8 cellular contexts compared by ENCODE assay signal in the genomic region with DNA sequence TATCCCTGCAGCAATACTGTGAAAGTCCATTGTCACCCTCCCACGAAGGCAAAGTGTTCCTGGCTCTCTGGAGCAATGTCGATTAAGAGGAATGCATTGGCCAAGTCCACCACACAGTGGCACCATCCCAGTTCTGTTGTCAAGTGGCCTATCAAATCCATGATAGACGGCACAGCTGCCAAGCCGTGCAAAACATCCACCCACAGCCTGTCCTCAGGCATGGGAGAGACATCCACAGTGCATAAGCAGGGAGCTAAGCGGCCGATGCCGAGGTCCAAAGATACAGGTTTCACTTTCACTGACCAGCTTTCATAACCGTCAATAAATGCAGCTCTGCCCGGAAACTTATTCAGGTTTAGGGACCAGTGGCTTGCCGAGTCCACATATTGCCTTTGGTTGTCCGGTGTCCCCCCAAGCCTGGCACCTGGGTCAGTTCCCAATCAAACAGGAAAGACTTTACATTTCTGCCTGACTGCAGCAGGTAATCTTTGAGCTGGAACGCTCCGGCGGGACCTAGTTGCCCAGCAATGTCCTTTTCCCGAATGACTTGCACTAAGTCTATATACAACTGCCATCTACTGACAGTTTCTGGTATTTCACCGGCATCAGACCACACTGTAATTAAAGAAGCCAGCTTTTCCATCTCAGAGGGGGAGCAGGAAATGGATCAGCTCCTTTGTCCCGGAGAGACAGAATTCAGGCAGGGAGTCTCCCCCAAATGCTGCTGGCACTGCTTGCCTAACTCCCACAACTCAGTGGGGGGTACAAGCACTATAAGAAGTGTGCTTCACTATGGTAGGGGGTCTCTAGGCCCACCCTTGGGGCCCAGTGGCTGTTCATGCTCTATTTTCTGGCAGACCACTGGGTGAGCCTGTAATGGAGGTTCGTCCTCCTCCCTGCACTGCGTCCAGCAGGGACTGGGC. TPM values are rescaled to one million over a fixed set of nuclear protein-coding genes. Genes with fewer than 3 reads are reported as not detected.
DNase-seq lines count a peak whose midpoint lies in the region; ATAC-seq, FAIRE-seq and TF ChIP-seq lines count a peak whose summit lies in the region.

No MANE protein-coding gene starts in this region.

- H3K27me3 ChIP-seq in DND-41 (ENCODE audit: insufficient read depth, low read length, poor library complexity) (no peaks in the 10 kb centered on the region), HAP-1 (ENCODE audit: low read depth) (no peaks in the 10 kb centered on the region), heart left ventricle (no peaks in the 10 kb centered on the region), pancreas (no peaks in the 10 kb centered on the region), aorta (ENCODE audit: control insufficient read depth in 1 of 2, insufficient read depth in 2 of 2, low read length in 1 of 2) (no peaks in the 10 kb centered on the region)

- 0 to 4% (median 2%) methylated on average over 16 to 19 of the region's 19 CpGs for WGBS in heart left ventricle, 4 donors
- 1 to 2% methylated on average over 19 of the region's 19 CpGs for WGBS in pancreas, 2 donors
- WGBS in aorta, 2 donors, result 1 to 2% methylated on average over 19 of the region's 19 CpGs

- in situ Hi-C loops in HAP-1 (cut with MboI; ENCODE audit: low sequenced_read_pairs), result loop anchor here (10.0 kb wide), 1 partner anchor 221 kb away; no protein-coding TSS in a partner anchor

- peaks cover 3% of the 10 kb centered on the region for H3K9me3 ChIP-seq in DND-41 (ENCODE audit: insufficient read depth, low read length, severe bottlenecking)
- no peaks in the 10 kb centered on the region for H3K9me3 ChIP-seq in HAP-1
- no peaks in the 10 kb centered on the region for H3K9me3 ChIP-seq in heart left ventricle
- no peaks in the 10 kb centered on the region for H3K9me3 ChIP-seq in pancreas
- no peaks in the 10 kb centered on the region for H3K9me3 ChIP-seq in aorta (ENCODE audit: control insufficient read depth, low read length)

- peak overlapping the region; percentile 84 for H3K4me2 ChIP-seq in DND-41 (ENCODE audit: insufficient read depth, low read length)

- H3K4me3 ChIP-seq in DND-41 (ENCODE audit: low read depth in 1 of 2, low read length in 2 of 2) (peak overlapping the region; percentile 26 to 60; a peak in 3 of 4 replicates), HAP-1 (peak overlapping the region; percentile 32), heart left ventricle (peak overlapping the region; percentile 20 to 86 (median 67)), pancreas (peak overlapping the region; percentile 18 to 61 (median 40)), aorta (ENCODE audit: low read length in 2 of 2) (peak overlapping the region; percentile 48 to 75)

- no peak for FAIRE-seq in pancreas (lab: Jason Lieb, UNC)

- ATAC-seq in DND-41 (ENCODE audit: insufficient read depth, low read depth), result peak; percentile 89
- peak; percentile 86 to 90 (median 89) for ATAC-seq in heart left ventricle
- ATAC-seq in pancreas, result peak; percentile 81 to 97 (median 93)
- peak; percentile 92 for ATAC-seq in aorta (ENCODE audit: low FRiP score)

- H3K79me2 ChIP-seq in DND-41 (ENCODE audit: insufficient read depth, low read length), result peaks cover 28% of the 10 kb centered on the region

- peak overlapping the region; percentile 54 for H3K9ac ChIP-seq in DND-41 (ENCODE audit: low read depth, low read length)

- no peak for TF ChIP-seq POLR2A in heart left ventricle (IDR thresholded peaks at IDR 0.05)

- intact Hi-C loops in heart left ventricle (cut with DNase I) (loop anchor here in 9 of 10 donors (2.0 to 10.0 kb wide), 12 partner anchors 74 to 1171 kb away; a partner anchor contains a TSS), pancreas (cut with DNase I) (no loop called here), aorta (cut with DNase I) (loop anchor here (2.0 to 10.0 kb wide), 6 partner anchors 74 to 221 kb away; a partner anchor contains a TSS)

- TF ChIP-seq CTCF in DND-41 (IDR thresholded peaks at IDR 0.05; ENCODE audit: borderline replicate concordance, extremely low read depth, low read length, poor library complexity, severe bottlenecking) (peak; percentile 90), heart left ventricle (IDR thresholded peaks at IDR 0.05) (peak; percentile 71 to 91 (median 80)), pancreas (IDR thresholded peaks at IDR 0.05) (peak; percentile 44 to 78 (median 73))

- DNase-seq in DND-41, result peak; percentile 74
- DNase-seq in HAP-1 (ENCODE audit: low spot score in 2 of 2), result peak; percentile 79 to 83
- peak; percentile 32 for DNase-seq in NCI-H1417 treated with DMSO at 0.1 percent for 48 hours (lab: John Stamatoyannopoulos, UW)
- peak; percentile 40 for DNase-seq in T follicular helper cell (ENCODE audit: low read depth)
- peak in 55 of 56 donors; percentile 8 to 84 (median 57) for DNase-seq in amygdala (lab: John Stamatoyannopoulos, UW)
- DNase-seq in heart left ventricle, result peak; percentile 67 to 84 (median 80)
- DNase-seq in pancreas, result peak; percentile 70 to 83 (median 78)
- peak; percentile 75 to 81 for DNase-seq in aorta

- no peaks in the 10 kb centered on the region for H4K20me1 ChIP-seq in DND-41 (ENCODE audit: insufficient read depth, low read length)

- H3K4me1 ChIP-seq in DND-41 (ENCODE audit: insufficient read depth, low read length) (peaks cover 33% of the 10 kb centered on the region), HAP-1 (peaks cover 5% of the 10 kb centered on the region; the same call in 1 of the 2 replicates), heart left ventricle (peaks cover 3 to 42% (median 29%) of the 10 kb centered on the region in 12 donors), pancreas (peaks cover 6 to 9% (median 8%) of the 10 kb centered on the region in 3 donors), aorta (ENCODE audit: control insufficient read depth in 1 of 2, insufficient read depth in 2 of 2, low read length in 2 of 2) (no peaks in the 10 kb centered on the region)

- peak overlapping the region; percentile 78 for H2AFZ ChIP-seq in DND-41 (ENCODE audit: low read depth, low read length)

- H3K36me3 ChIP-seq in DND-41 (ENCODE audit: insufficient read depth, low read length) (peaks cover 11% of the 10 kb centered on the region), HAP-1 (replicated peaks) (no peaks in the 10 kb centered on the region), heart left ventricle (peaks cover 0 to 16% (median 10%) of the 10 kb centered on the region in 9 donors), pancreas (no peaks in the 10 kb centered on the region), aorta (ENCODE audit: control insufficient read depth in 1 of 2, insufficient read depth in 2 of 2, low read length in 1 of 2) (no peaks in the 10 kb centered on the region)

- H3K27ac ChIP-seq in DND-41 (ENCODE audit: low read length) (peak overlapping the region; percentile 62), heart left ventricle (peak overlapping the region; percentile 72 to 91 (median 89)), pancreas (peak overlapping the region; percentile 58 to 92 (median 82)), aorta (ENCODE audit: low read depth in 1 of 2, low read length in 2 of 2) (peak overlapping the region in 1 of 2 donors; percentile 82)

RNA-seq across cellular contexts. Expression of a gene that starts 6.3 kb away (rescaled TPM):
- total RNA-seq in heart left ventricle (1 to 10 TPM; 2.8 to 7.9 (median 5.6) TPM), pancreas (1 to 10 TPM; 1.5 to 5.0 (median 2.1) TPM), aorta (1 to 10 TPM; 4.2 to 8.6 TPM)
- polyA plus RNA-seq in heart left ventricle (1 to 10 TPM; 1.5 to 1.8 TPM), pancreas (1 to 10 TPM; 1.2 to 1.6 TPM), aorta (1 to 10 TPM in 1 of 2 donors, under 1 TPM in 1; 0.50 to 2.7 TPM)

RNA-seq across cellular contexts. Expression of a gene that starts 20.1 kb away (rescaled TPM):
- total RNA-seq in heart left ventricle, result 10 to 100 TPM in 5 of 9 donors, 1 to 10 TPM in 4; 7.5 to 22.0 (median 10.7) TPM
- 1 to 10 TPM; 3.3 to 5.4 TPM for polyA plus RNA-seq in heart left ventricle
- total RNA-seq in pancreas, result 10 to 100 TPM in 1 of 6 donors, 1 to 10 TPM in 5; 4.4 to 13.2 (median 7.4) TPM
- 10 to 100 TPM in 1 of 2 donors, 1 to 10 TPM in 1; 6.3 to 10.5 TPM for polyA plus RNA-seq in pancreas
- 10 to 100 TPM in 1 of 2 donors, 1 to 10 TPM in 1; 8.3 to 10.9 TPM for total RNA-seq in aorta
- polyA plus RNA-seq in aorta, result 1 to 10 TPM; 4.4 to 7.6 TPM

RNA-seq across cellular contexts. Expression of a gene that starts 43.5 kb away (rescaled TPM):
- total RNA-seq in heart left ventricle (1 to 10 TPM; 2.1 to 4.0 (median 2.9) TPM), pancreas (1 to 10 TPM; 2.1 to 4.4 (median 2.8) TPM), aorta (1 to 10 TPM; 5.0 to 7.0 TPM)
- polyA plus RNA-seq in heart left ventricle (1 to 10 TPM in 1 of 2 donors, under 1 TPM in 1; 0.99 to 2.2 TPM), pancreas (1 to 10 TPM in 1 of 2 donors, under 1 TPM in 1; 0.80 to 1.9 TPM), aorta (1 to 10 TPM; 2.3 to 3.3 TPM)

Comparison
In these comparisons a context has a peak if more than half of its experiments do, and no peak if none do; other contexts are left out.
1. intact Hi-C loops: an anchor here in heart left ventricle (2.0 to 10.0 kb wide) and aorta (2.0 to 10.0 kb wide); none called in pancreas.